21 cellular contexts compared by ENCODE assay signal in genomic region chr5:101212942-101213514, GRCh38.
"Had no signal": no experiment of that assay in that cellular context is flagged by ENCODE, and none has a peak within 500 bp of the region (broad histone marks: within the 10 kb centered on the region; RNA-seq: fewer than 3 reads in every experiment).

No MANE protein-coding gene starts in this region.

- H3K9me3 Mint-ChIP-seq: stimulated activated naive B cell treated with anti-CD40 and anti-IgM and Interleukin-4, amounts not matched to agents 10 μg/mL and 1 μg/mL and 100 μg/mL, for 72 hours had no signal

- H3K9me3 ChIP-seq: esophagus muscularis mucosa, gastrocnemius medialis, heart right ventricle, pancreas, thoracic aorta, transverse colon had no signal

- H3K4me3 Mint-ChIP-seq: naive thymus-derived CD4-positive, alpha-beta T cell; nephron progenitor cell; stimulated activated naive B cell treated with anti-CD40 and anti-IgM and Interleukin-4, amounts not matched to agents 10 μg/mL and 1 μg/mL and 100 μg/mL, for 72 hours had no signal

- H3K27me3 ChIP-seq: esophagus muscularis mucosa, gastrocnemius medialis, heart right ventricle, pancreas, spleen, stomach, transverse colon had no signal

- H3K27ac Mint-ChIP-seq: naive thymus-derived CD4-positive, alpha-beta T cell; nephron progenitor cell; progenitor cell of endocrine pancreas; stimulated activated naive B cell treated with anti-CD40 and anti-IgM and Interleukin-4, amounts not matched to agents 10 μg/mL and 1 μg/mL and 100 μg/mL, for 72 hours had no signal

- H3K36me3 ChIP-seq: esophagus muscularis mucosa, gastrocnemius medialis, heart right ventricle, pancreas, spleen, stomach, thoracic aorta, transverse colon had no signal

- H3K4me3 ChIP-seq: esophagus muscularis mucosa, gastrocnemius medialis, heart right ventricle, pancreas, spleen, stomach, thoracic aorta, transverse colon had no signal

- H3K4me1 ChIP-seq: esophagus muscularis mucosa, gastrocnemius medialis, heart right ventricle, pancreas, spleen, stomach, transverse colon had no signal

- H3K27ac ChIP-seq: epithelial cell of prostate, esophagus muscularis mucosa, gastrocnemius medialis, heart right ventricle, pancreas, spleen, stomach, thoracic aorta, transverse colon had no signal

- H3K4me1 Mint-ChIP-seq: naive thymus-derived CD4-positive, alpha-beta T cell; nephron progenitor cell; stimulated activated naive B cell treated with anti-CD40 and anti-IgM and Interleukin-4, amounts not matched to agents 10 μg/mL and 1 μg/mL and 100 μg/mL, for 72 hours had no signal

- ATAC-seq: gastrocnemius medialis; heart right ventricle; naive thymus-derived CD4-positive, alpha-beta T cell; pancreas; right cardiac atrium; stimulated activated naive B cell treated with anti-CD40 and anti-IgM and Interleukin-4, amounts not matched to agents 10 μg/mL and 1 μg/mL and 100 μg/mL, for 72 hours had no signal

- H3K36me3 Mint-ChIP-seq: naive thymus-derived CD4-positive, alpha-beta T cell; stimulated activated naive B cell treated with anti-CD40 and anti-IgM and Interleukin-4, amounts not matched to agents 10 μg/mL and 1 μg/mL and 100 μg/mL, for 72 hours had no signal

- DNase-seq: effector memory CD4-positive, alpha-beta T cell; gastrocnemius medialis; heart right ventricle; hypothalamus; kidney glomerular epithelial cell; naive thymus-derived CD4-positive, alpha-beta T cell; nephron progenitor cell; pancreas; right cardiac atrium; spleen; stimulated activated CD4-positive, alpha-beta T cell treated with anti-CD3 and anti-CD28 coated beads, Interleukin-15, amount 100 ng/mL, for 24 hours; stimulated activated CD4-positive, alpha-beta T cell treated with anti-CD3 and anti-CD28 coated beads, Interleukin-1b, Interleukin-23, amount 100 ng/mL, for 48 hours; stimulated activated CD4-positive, alpha-beta T cell treated with anti-CD3 and anti-CD28 coated beads, Interleukin-4, amount 100 ng/mL, for 4 hours; stimulated activated naive B cell treated with anti-CD40 and anti-IgM and Interleukin-4, amounts not matched to agents 10 μg/mL and 1 μg/mL and 100 μg/mL, for 72 hours; stomach; substantia nigra; transverse colon had no signal

- H3K27me3 Mint-ChIP-seq: progenitor cell of endocrine pancreas; stimulated activated naive B cell treated with anti-CD40 and anti-IgM and Interleukin-4, amounts not matched to agents 10 μg/mL and 1 μg/mL and 100 μg/mL, for 72 hours had no signal
